In the genomic region with DNA sequence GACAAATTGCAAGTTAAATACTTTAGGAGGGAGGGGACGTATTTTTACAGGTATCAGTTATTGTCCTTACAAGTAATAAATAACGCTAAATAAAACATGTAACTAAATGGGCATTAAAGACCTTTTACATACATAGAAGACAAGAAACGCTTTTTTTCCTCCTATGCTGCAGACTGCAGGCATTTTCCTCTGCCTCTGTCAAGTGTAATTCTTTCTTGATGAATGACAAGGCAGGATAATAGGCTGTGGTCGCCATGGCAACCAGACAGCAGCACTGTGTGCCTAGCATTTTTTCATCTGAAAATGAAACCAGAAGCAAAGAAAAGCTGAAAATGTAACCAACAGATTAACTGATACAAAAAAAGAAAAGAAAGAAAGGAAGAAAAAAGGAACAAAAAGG, we compare ENCODE assay signal across 8 cellular contexts. TPM values are rescaled to one million over a fixed set of nuclear protein-coding genes. Genes with fewer than 3 reads are reported as not detected.
DNase-seq lines count a peak whose midpoint lies in the region; ATAC-seq and TF ChIP-seq lines count a peak whose summit lies in the region.

No MANE protein-coding gene starts in this region.

- H3K4me3 ChIP-seq in tibial artery, result peak overlapping the region in 1 of 2 donors; percentile 17

- no peaks in the 10 kb centered on the region for H3K27me3 ChIP-seq in tibial artery

- H3K4me1 ChIP-seq in tibial artery, result peaks cover 0 to 37% (median 0%) of the 10 kb centered on the region in 4 donors

- TF ChIP-seq CTCF in tibial artery (IDR thresholded peaks at IDR 0.05), result no peak

- intact Hi-C loops in tibial artery (cut with DNase I; ENCODE audit: low total_unique reads), result no loop called here

- no peak for ATAC-seq in GM19023 (IDR thresholded peaks at IDR 0.05; ENCODE audit: unreplicated experiment)
- no peak for ATAC-seq in HG03097 (IDR thresholded peaks at IDR 0.05; ENCODE audit: low FRiP score, unreplicated experiment)

- peak; percentile 24 for DNase-seq in Caki2 (ENCODE audit: low read depth)
- peak; percentile 80 for DNase-seq in LHCN-M2 (ENCODE audit: low read depth)
- DNase-seq in astrocyte of the hippocampus (ENCODE audit: low read depth, low spot score), result peak; percentile 97
- peak; percentile 84 for DNase-seq in inferior parietal cortex (ENCODE audit: extremely low spot score)
- peak; percentile 75 to 87 for DNase-seq in tibial artery
- no peak for DNase-seq in stimulated activated CD4-positive, alpha-beta T cell treated with anti-CD3 and anti-CD28 coated beads, Interleukin-12 subunit alpha, Interleukin-12 subunit beta, amount 100 ng/mL, for 4 hours

- peak overlapping the region; percentile 20 to 36 for H3K27ac ChIP-seq in tibial artery

- no peaks in the 10 kb centered on the region for H3K9me3 ChIP-seq in tibial artery

- no peaks in the 10 kb centered on the region for H3K36me3 ChIP-seq in tibial artery

- in situ Hi-C loops in Caki2 (cut with HindIII; ENCODE audit: low pct_unique_long_range_greater_than_20kb, low sequenced_read_pairs), result no loop called here

RNA-seq across cellular contexts. Expression of a gene that starts 46.1 kb away (rescaled TPM):
- not detected in 2 replicates for total RNA-seq in Caki2 (2014; rRNA removed; shearing (Covaris generic); ENCODE audit: low replicate concordance)
- 8.0 and 9.9 TPM in 2 replicates for total RNA-seq in LHCN-M2 (2014; rRNA removed)
- 0.67 TPM for polyA plus RNA-seq in LHCN-M2 (2012)
